24 cellular contexts compared by ENCODE assay signal in the genomic region with DNA sequence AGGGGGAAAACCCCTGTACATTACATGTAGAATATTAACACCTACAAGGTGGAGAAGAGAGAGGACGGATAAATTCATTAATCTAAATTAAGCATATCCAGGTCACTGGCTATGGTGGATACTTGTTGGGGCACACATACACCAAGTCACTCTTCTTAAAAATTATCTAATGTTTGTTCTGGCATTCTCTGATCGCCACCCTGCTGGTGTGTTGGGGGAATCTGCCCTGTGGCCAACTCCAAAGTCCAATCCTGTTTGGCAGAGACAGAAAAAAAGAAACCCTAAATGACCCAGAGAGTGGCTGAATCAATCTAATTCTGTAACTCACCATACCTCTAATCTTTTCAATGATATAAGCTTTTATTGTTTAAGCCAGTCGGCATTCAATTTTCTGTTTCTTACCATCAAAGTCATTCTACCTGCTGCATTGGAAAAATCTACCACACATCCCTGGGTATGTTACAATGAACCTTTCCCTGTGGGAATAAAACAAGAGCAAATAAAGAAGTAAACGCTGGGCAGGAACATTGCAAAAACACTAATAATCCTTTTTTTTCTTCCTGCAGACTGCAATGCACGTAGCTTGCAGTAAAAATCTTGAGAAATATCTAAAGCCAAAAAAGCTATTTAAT. TPM values are rescaled to one million over a fixed set of nuclear protein-coding genes. Genes with fewer than 3 reads are reported as not detected.
DNase-seq lines count a peak whose midpoint lies in the region; ATAC-seq, FAIRE-seq and TF ChIP-seq lines count a peak whose summit lies in the region.
"Had no signal": no experiment of that assay in that cellular context is flagged by ENCODE, and none has a peak within 500 bp of the region (broad histone marks: within the 10 kb centered on the region; RNA-seq: fewer than 3 reads in every experiment).

No MANE protein-coding gene starts in this region.

- TF ChIP-seq CTCF in endodermal cell (conservative IDR thresholded peaks at IDR 0.05) (peak; percentile 49), HepG2 (CRISPR knock-in tag; IDR thresholded peaks at IDR 0.05) (no peak)

- no TSS peak for BruUV-seq in HepG2 (replicated peaks; lab: Mats Ljungman, UMichigan)

- H3K36me3 Mint-ChIP-seq in activated naive CD4-positive, alpha-beta T cell treated with anti-CD3 and anti-CD28 coated beads, Interleukin-2, amount 50 U/mL, for 24 hours: peaks cover 18% of the 10 kb centered on the region
- H3K36me3 Mint-ChIP-seq in activated naive CD4-positive, alpha-beta T cell treated with anti-CD3 and anti-CD28 coated beads for 36 hours (ENCODE audit: low read depth): peaks cover 32% of the 10 kb centered on the region
- H3K36me3 Mint-ChIP-seq in endodermal cell (ENCODE audit: low read depth): peaks cover 44% of the 10 kb centered on the region
- H3K36me3 Mint-ChIP-seq: CD4-positive, CD25-positive, alpha-beta regulatory T cell had no signal

- TF ChIP-seq POLR2A in HepG2 (IDR thresholded peaks at IDR 0.05; ENCODE audit: insufficient read depth in 1 of 2, low read depth in 2 of 2, low read length in 2 of 2): no peak

- in situ Hi-C loops in HepG2 (cut with HindIII; ENCODE audit: extremely low pct_ligation_motif_present, low pct_unique_long_range_greater_than_20kb): no loop called here

- H3K9me3 ChIP-seq in endodermal cell (ENCODE audit: control insufficient read depth, low read length): peaks cover 23% of the 10 kb centered on the region
- H3K9me3 ChIP-seq in HepG2 (ENCODE audit: low read length): no peaks in the 10 kb centered on the region
- H3K9me3 ChIP-seq: BE2C had no signal

- H3K27ac ChIP-seq in endodermal cell (ENCODE audit: low read depth, low read length): no peak overlapping the region
- no peak overlapping the region for H3K27ac ChIP-seq in HepG2 (ENCODE audit: extremely low read length, insufficient read depth, low read length)
- H3K27ac ChIP-seq: HL-60 had no signal

- no peak overlapping the region for H3K4me3 Mint-ChIP-seq in activated naive CD4-positive, alpha-beta T cell treated with anti-CD3 and anti-CD28 coated beads, Interleukin-2, amount 50 U/mL, for 24 hours
- no peak overlapping the region for H3K4me3 Mint-ChIP-seq in activated naive CD4-positive, alpha-beta T cell treated with anti-CD3 and anti-CD28 coated beads for 36 hours
- no peak overlapping the region for H3K4me3 Mint-ChIP-seq in endodermal cell
- H3K4me3 Mint-ChIP-seq: CD4-positive, CD25-positive, alpha-beta regulatory T cell; CD8-positive, alpha-beta memory T cell; H9 had no signal

- H3K9ac ChIP-seq in endodermal cell (ENCODE audit: extremely low read depth, low read length, poor library complexity, severe bottlenecking) (no peak overlapping the region), HepG2 (ENCODE audit: insufficient read depth, low read depth, low read length) (no peak overlapping the region)

- intact Hi-C loops in activated naive CD4-positive, alpha-beta T cell treated with anti-CD3 and anti-CD28 coated beads for 36 hours (cut with micrococcal nuclease): no loop called here
- intact Hi-C loops in HepG2 (cut with micrococcal nuclease; ENCODE audit: unreplicated experiment): no loop called here
- intact Hi-C loops in head of caudate nucleus (cut with DNase I): no loop called here

- peaks cover 82% of the 10 kb centered on the region for H3K4me1 Mint-ChIP-seq in activated naive CD4-positive, alpha-beta T cell treated with anti-CD3 and anti-CD28 coated beads, Interleukin-2, amount 50 U/mL, for 24 hours
- H3K4me1 Mint-ChIP-seq in activated naive CD4-positive, alpha-beta T cell treated with anti-CD3 and anti-CD28 coated beads for 36 hours (ENCODE audit: low read depth): peaks cover 73% of the 10 kb centered on the region
- peaks cover 56% of the 10 kb centered on the region for H3K4me1 Mint-ChIP-seq in endodermal cell

- ATAC-seq in HepG2 (peak; percentile 86), HG02623 (IDR thresholded peaks at IDR 0.05; ENCODE audit: unreplicated experiment) (no peak)
- ATAC-seq: GM12878 had no signal

- peaks cover 14% of the 10 kb centered on the region for H3K4me1 ChIP-seq in endodermal cell (ENCODE audit: control insufficient read depth, insufficient read depth, low read length)
- peaks cover 29% of the 10 kb centered on the region for H3K4me1 ChIP-seq in HepG2 (ENCODE audit: insufficient read depth, low read length)
- H3K4me1 ChIP-seq: BE2C had no signal

- TF ChIP-seq EP300 in HepG2 (IDR thresholded peaks at IDR 0.05; ENCODE audit: low read depth in 2 of 2, low read length in 2 of 2): 0 out of 4 replicates have a peak, but pooled peaks of 1 of the 2 experiments have one; percentile 3
- no peak for TF ChIP-seq EP300 in HepG2 (CRISPR knock-in tag; IDR thresholded peaks at IDR 0.05; ENCODE audit: borderline replicate concordance)

- H3K4me3 ChIP-seq in endodermal cell (ENCODE audit: low read length) (peak overlapping the region; percentile 39), HepG2 (replicated peaks in 1 of 3; ENCODE audit: insufficient read depth in 1 of 3, low read depth in 2 of 3, low read length in 3 of 3) (no peak overlapping the region)
- H3K4me3 ChIP-seq: GM12878 had no signal

- no peak for DNase-seq in activated naive CD4-positive, alpha-beta T cell treated with anti-CD3 and anti-CD28 coated beads for 36 hours
- DNase-seq in endodermal cell (no peak), HepG2 (ENCODE audit: low spot score) (peak; percentile 37), mucosa of gallbladder (ENCODE audit: low spot score) (peak; percentile 67), amniotic stem cell (lab: John Stamatoyannopoulos, UW) (no peak), head of caudate nucleus (no peak)
- DNase-seq: ACHN; BE2C; C1 segment of cervical spinal cord; CD4-positive, CD25-positive, alpha-beta regulatory T cell; CD8-positive, alpha-beta memory T cell; COR-L47; DMS 273 treated with DMSO at 0.1 percent for 48 hours; DMS53; DND-41; EL; H9 had no signal

- no peak for TF ChIP-seq RAD21 in HepG2 (CRISPR knock-in tag; IDR thresholded peaks at IDR 0.05)

- H3K27ac Mint-ChIP-seq in activated naive CD4-positive, alpha-beta T cell treated with anti-CD3 and anti-CD28 coated beads, Interleukin-2, amount 50 U/mL, for 24 hours: peak overlapping the region; percentile 81
- H3K27ac Mint-ChIP-seq in activated naive CD4-positive, alpha-beta T cell treated with anti-CD3 and anti-CD28 coated beads for 36 hours: no peak overlapping the region
- no peak overlapping the region for H3K27ac Mint-ChIP-seq in endodermal cell
- H3K27ac Mint-ChIP-seq: CD4-positive, CD25-positive, alpha-beta regulatory T cell; CD8-positive, alpha-beta memory T cell; H9; IgD-negative memory B cell had no signal

- WGBS in endodermal cell (ENCODE audit: insufficient coverage in 1 of 2, insufficient read length in 1 of 2), 2 experiments: 87 to 93% methylated on average over 3 to 4 of the region's 5 CpGs
- WGBS in HepG2 (ENCODE audit: low lambda C conversion rate): 3% methylated on average over 5 of the region's 5 CpGs

- H3K27me3 Mint-ChIP-seq in activated naive CD4-positive, alpha-beta T cell treated with anti-CD3 and anti-CD28 coated beads, Interleukin-2, amount 50 U/mL, for 24 hours: no peaks in the 10 kb centered on the region
- H3K27me3 Mint-ChIP-seq in activated naive CD4-positive, alpha-beta T cell treated with anti-CD3 and anti-CD28 coated beads for 36 hours (ENCODE audit: low read depth): no peaks in the 10 kb centered on the region
- H3K27me3 Mint-ChIP-seq in endodermal cell (ENCODE audit: insufficient read depth): no peaks in the 10 kb centered on the region
- H3K27me3 Mint-ChIP-seq: CD4-positive, CD25-positive, alpha-beta regulatory T cell; CD8-positive, alpha-beta memory T cell; IgD-negative memory B cell had no signal

- no peaks in the 10 kb centered on the region for H3K79me2 ChIP-seq in HepG2 (ENCODE audit: insufficient read depth, low read length)

- peak overlapping the region; percentile 40 for H3K4me2 ChIP-seq in HepG2 (ENCODE audit: low read depth, low read length)

- H3K9me3 Mint-ChIP-seq in activated naive CD4-positive, alpha-beta T cell treated with anti-CD3 and anti-CD28 coated beads, Interleukin-2, amount 50 U/mL, for 24 hours: peaks cover 5% of the 10 kb centered on the region
- no peaks in the 10 kb centered on the region for H3K9me3 Mint-ChIP-seq in activated naive CD4-positive, alpha-beta T cell treated with anti-CD3 and anti-CD28 coated beads for 36 hours
- peaks cover 11% of the 10 kb centered on the region for H3K9me3 Mint-ChIP-seq in endodermal cell
- H3K9me3 Mint-ChIP-seq: CD8-positive, alpha-beta memory T cell had no signal

- H2AFZ ChIP-seq in HepG2 (ENCODE audit: low read length): no peak overlapping the region

- H3K36me3 ChIP-seq in endodermal cell (ENCODE audit: control insufficient read depth, insufficient read depth, low read length) (peaks cover 32% of the 10 kb centered on the region), HepG2 (replicated peaks in 1 of 2; ENCODE audit: control insufficient read depth in 1 of 2, insufficient read depth in 2 of 2, low read length in 2 of 2) (no peaks in the 10 kb centered on the region)
- H3K36me3 ChIP-seq: BE2C had no signal

- no peaks in the 10 kb centered on the region for H3K27me3 ChIP-seq in endodermal cell (ENCODE audit: control insufficient read depth, insufficient read depth, low read length, poor library complexity, severe bottlenecking)
- no peaks in the 10 kb centered on the region for H3K27me3 ChIP-seq in HepG2 (ENCODE audit: control insufficient read depth in 1 of 2, insufficient read depth in 2 of 2, low read length in 2 of 2)
- H3K27me3 ChIP-seq: BE2C had no signal

- FAIRE-seq in HepG2 (lab: Jason Lieb, UNC): no peak
- FAIRE-seq: GM12878, H1, HTR-8/SVneo had no signal

- H4K20me1 ChIP-seq in HepG2 (ENCODE audit: insufficient read depth, low read length): no peaks in the 10 kb centered on the region

- CTCF ChIA-PET in activated naive CD4-positive, alpha-beta T cell treated with anti-CD3 and anti-CD28 coated beads for 36 hours (lab: Charles Lee): no interaction called here
- CTCF ChIA-PET in HepG2 (lab: Yijun Ruan, JAX; ENCODE audit: low intra/inter-chr PET ratio, low total read pairs): no interaction called here

- POLR2A ChIA-PET in HepG2 (lab: Yijun Ruan, JAX): no interaction called here

RNA-seq across cellular contexts. Expression of gene ELMO1, which starts 34.2 kb away (rescaled TPM):
- 100 to 1,000 TPM; 129 to 137 TPM for total RNA-seq in activated naive CD4-positive, alpha-beta T cell treated with anti-CD3 and anti-CD28 coated beads for 36 hours
- 100 to 1,000 TPM; 120 to 131 TPM for total RNA-seq in endodermal cell
- 16.6 TPM for polyA plus RNA-seq in endodermal cell (2013, experiment 1 of 2)
- polyA plus RNA-seq in endodermal cell (2013, experiment 2 of 2): 21.5 TPM
- total RNA-seq in HepG2 (2016; rRNA removed; fragmentation: Illumina TruSeq; extraction: Trizol): 0.11 TPM in 1 of 2 replicates, not detected in the other
- total RNA-seq in HepG2 (2016; cell fraction: cytosol; rRNA removed; fragmentation: Illumina TruSeq; extraction: Trizol; ENCODE audit: low read depth): 0.44 TPM in 1 of 2 replicates, not detected in the other
- total RNA-seq in HepG2 (2016; cell fraction: insoluble cytoplasmic fraction; rRNA removed; fragmentation: Illumina TruSeq; extraction: Trizol): 0.25 and 0.32 TPM in 2 replicates
- 0.10 and 0.25 TPM in 2 replicates for total RNA-seq in HepG2 (2016; cell fraction: membrane; rRNA removed; fragmentation: Illumina TruSeq; extraction: Trizol)
- total RNA-seq in HepG2 (2016; cell fraction: nucleus; rRNA removed; fragmentation: Illumina TruSeq; extraction: Trizol): 0.19 TPM in 1 of 2 replicates, not detected in the other
- polyA plus RNA-seq in HepG2 (2011; rRNA removed): 0.14 and 0.17 TPM in 2 replicates
- 0.05 TPM in 1 of 2 replicates, not detected in the other for polyA plus RNA-seq in HepG2 (2011; cell fraction: cytosol; rRNA removed)
- 0.31 TPM in 1 of 2 replicates, not detected in the other for polyA plus RNA-seq in HepG2 (2011; cell fraction: nucleus; rRNA removed)
- 0.21 and 0.66 TPM in 2 replicates for polyA plus RNA-seq in HepG2 (2012)
- 0.10 TPM in 1 of 2 replicates, not detected in the other for polyA plus RNA-seq in HepG2 (2016; cell fraction: cytosol; fragmentation: Illumina TruSeq; extraction: Trizol; ENCODE audit: low read depth)
- polyA plus RNA-seq in HepG2 (2016; cell fraction: insoluble cytoplasmic fraction; fragmentation: Illumina TruSeq; extraction: Trizol; ENCODE audit: low read depth): 0.37 and 0.74 TPM in 2 replicates
- polyA plus RNA-seq in HepG2 (2016; cell fraction: membrane; fragmentation: Illumina TruSeq; extraction: Trizol; ENCODE audit: low read depth): 0.29 and 0.41 TPM in 2 replicates
- 0.31 and 0.61 TPM in 2 replicates for polyA plus RNA-seq in HepG2 (2016; cell fraction: nucleus; fragmentation: Illumina TruSeq; extraction: Trizol; ENCODE audit: insufficient read depth, low read depth)
- 0.05 and 1.2 TPM in 2 replicates for polyA minus RNA-seq in HepG2 (2011; rRNA and poly(A)+ RNA removed; ENCODE audit: low replicate concordance)
- polyA minus RNA-seq in HepG2 (2011; cell fraction: cytosol; rRNA and poly(A)+ RNA removed): not detected in 2 replicates
- 0.37 and 1.3 TPM in 2 replicates for polyA minus RNA-seq in HepG2 (2011; cell fraction: nucleus; rRNA and poly(A)+ RNA removed)
- 43.4 TPM for total RNA-seq in mucosa of gallbladder

Comparison
In these comparisons a context has a peak if more than half of its experiments do, and no peak if none do; other contexts are left out.
1. DNase-seq: peak in HepG2 (single experiment) and mucosa of gallbladder (single experiment); none in activated naive CD4-positive, alpha-beta T cell treated with anti-CD3 and anti-CD28 coated beads for 36 hours (single experiment), endodermal cell (single experiment), amniotic stem cell (single experiment) and head of caudate nucleus (0 of 42).
2. RNA of gene ELMO1, which starts 34.2 kb away (total RNA-seq): 129 to 137 TPM in activated naive CD4-positive, alpha-beta T cell treated with anti-CD3 and anti-CD28 coated beads for 36 hours, 120 to 131 TPM in endodermal cell and 43.4 TPM in mucosa of gallbladder (single experiment); 0.10 to 0.44 TPM in HepG2; every median in the first group is over 10 times any median in the second.